19 cellular contexts compared by ENCODE assay signal in genomic region chr12:24505366-24506025, GRCh38.
"Had no signal": no experiment of that assay in that cellular context is flagged by ENCODE, and none has a peak within 500 bp of the region (broad histone marks: within the 10 kb centered on the region; RNA-seq: fewer than 3 reads in every experiment).

No MANE protein-coding gene starts in this region.

- ATAC-seq: activated T-cell treated with anti-CD3 and anti-CD28 coated beads, Interleukin-2, amount 50 U/mL, for 72 hours; left lobe of liver; upper lobe of right lung had no signal

- H3K4me3 ChIP-seq: ascending aorta, colonic mucosa, lung, spleen, upper lobe of right lung had no signal

- H3K27me3 ChIP-seq: ascending aorta, colonic mucosa, spleen, upper lobe of right lung had no signal

- H3K9me3 ChIP-seq: ascending aorta, colonic mucosa, upper lobe of right lung had no signal

- H3K36me3 ChIP-seq: ascending aorta, colonic mucosa, spleen, upper lobe of right lung had no signal

- H3K4me1 ChIP-seq: colonic mucosa, spleen had no signal

- DNase-seq: activated B cell treated with CpG ODN at 0.5 μM for 24 hours; activated CD4-positive, alpha-beta T cell treated with anti-CD3 and anti-CD28 coated beads, Interleukin-2, amount 10 ng/mL, durations not matched to agents 7 days and 5 days; activated CD8-positive, alpha-beta memory T cell treated with anti-CD3 and anti-CD28 coated beads, Interleukin-2, amount 50 U/mL, for 4 hours; activated effector memory CD4-positive, alpha-beta T cell treated with anti-CD3 and anti-CD28 coated beads, Interleukin-2, amount 50 U/mL, for 16 hours; activated naive CD4-positive, alpha-beta T cell treated with anti-CD3 and anti-CD28 coated beads, Interleukin-2, amount 50 U/mL, for 16 hours; activated T-cell treated with anti-CD3 and anti-CD28 coated beads, Interleukin-2, amount 50 U/mL, for 72 hours; colonic mucosa; erythroblast; foreskin melanocyte; hypothalamus; islet precursor cell; nucleus accumbens; retina; spleen; stimulated activated naive CD4-positive, alpha-beta T cell; upper lobe of right lung had no signal

- H3K27ac ChIP-seq: ascending aorta, colonic mucosa, spleen, upper lobe of right lung had no signal
